ENCODE assay signal across 16 cellular contexts in the genomic region with DNA sequence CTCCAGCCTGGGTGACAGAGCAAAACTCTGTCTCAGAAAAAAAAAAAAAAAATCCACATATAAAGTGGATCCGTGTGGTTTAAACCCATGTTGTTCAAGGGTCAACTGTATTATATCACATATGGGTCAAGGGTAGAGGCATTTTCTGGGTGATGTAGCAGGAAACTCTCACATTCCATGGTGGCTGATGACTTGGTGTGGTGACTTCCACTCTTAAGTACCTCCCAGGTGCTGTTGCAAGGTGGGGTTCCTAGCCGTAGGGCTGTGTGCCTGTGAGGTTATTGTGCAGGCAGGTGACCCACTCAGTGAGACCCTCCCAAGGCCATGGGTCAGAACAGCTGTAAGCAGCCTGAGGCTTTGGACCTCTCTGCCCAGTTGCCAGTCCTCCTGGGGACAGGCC. TPM values are rescaled to one million over a fixed set of nuclear protein-coding genes. Genes with fewer than 3 reads are reported as not detected.
DNase-seq lines count a peak whose midpoint lies in the region; ATAC-seq and TF ChIP-seq lines count a peak whose summit lies in the region.
"Had no signal": no experiment of that assay in that cellular context is flagged by ENCODE, and none has a peak within 500 bp of the region (broad histone marks: within the 10 kb centered on the region; RNA-seq: fewer than 3 reads in every experiment).

No MANE protein-coding gene starts in this region.

- H3K9me3 Mint-ChIP-seq in natural killer cell, result no peaks in the 10 kb centered on the region
- H3K9me3 Mint-ChIP-seq in natural killer cell treated with Interleukin-12 subunit alpha and Interleukin-12 subunit beta and Interleukin-15 and Interleukin-18, amount 100 ng/mL, for 72 hours, result no peaks in the 10 kb centered on the region

- no peak for DNase-seq in natural killer cell
- DNase-seq in natural killer cell treated with Interleukin-12 subunit alpha and Interleukin-12 subunit beta and Interleukin-15 and Interleukin-18, amount 100 ng/mL, for 72 hours (ENCODE audit: low spot score), result no peak
- DNase-seq in M059J (ENCODE audit: low read depth), result peak; percentile 34
- DNase-seq in left colon, result no peak
- no peak for DNase-seq in central memory CD4-positive, alpha-beta T cell
- no peak for DNase-seq in T-helper 9 cell
- DNase-seq in activated CD8-positive, alpha-beta memory T cell treated with anti-CD3 and anti-CD28 coated beads, Interleukin-2, amount 50 U/mL, for 4 hours, result no peak
- DNase-seq in iPS-NIHi11 (ENCODE audit: low spot score), result no peak
- DNase-seq: DMS79; NCI-H1436; NCI-H2029; NCI-H2171; NCI-H446; NCI-H69; NK-92 treated with Interleukin-12 subunit alpha and Interleukin-12 subunit beta, amount 100 ng/mL, for 24 hours had no signal

- no peak overlapping the region for H3K4me3 Mint-ChIP-seq in natural killer cell
- no peak overlapping the region for H3K4me3 Mint-ChIP-seq in natural killer cell treated with Interleukin-12 subunit alpha and Interleukin-12 subunit beta and Interleukin-15 and Interleukin-18, amount 100 ng/mL, for 72 hours

- peaks cover 45 to 59% of the 10 kb centered on the region in 2 donors for H3K4me1 Mint-ChIP-seq in natural killer cell
- peaks cover 21 to 57% of the 10 kb centered on the region in 2 donors for H3K4me1 Mint-ChIP-seq in natural killer cell treated with Interleukin-12 subunit alpha and Interleukin-12 subunit beta and Interleukin-15 and Interleukin-18, amount 100 ng/mL, for 72 hours (ENCODE audit: low read depth in 2 of 2)

- no peaks in the 10 kb centered on the region for H3K27me3 Mint-ChIP-seq in natural killer cell (ENCODE audit: low read depth in 2 of 2)
- no peaks in the 10 kb centered on the region for H3K27me3 Mint-ChIP-seq in natural killer cell treated with Interleukin-12 subunit alpha and Interleukin-12 subunit beta and Interleukin-15 and Interleukin-18, amount 100 ng/mL, for 72 hours

- no peaks in the 10 kb centered on the region for H3K36me3 Mint-ChIP-seq in natural killer cell
- no peaks in the 10 kb centered on the region for H3K36me3 Mint-ChIP-seq in natural killer cell treated with Interleukin-12 subunit alpha and Interleukin-12 subunit beta and Interleukin-15 and Interleukin-18, amount 100 ng/mL, for 72 hours

- peak overlapping the region; percentile 88 to 93 for H3K27ac Mint-ChIP-seq in natural killer cell
- H3K27ac Mint-ChIP-seq in natural killer cell treated with Interleukin-12 subunit alpha and Interleukin-12 subunit beta and Interleukin-15 and Interleukin-18, amount 100 ng/mL, for 72 hours, result peak overlapping the region in 1 of 2 donors; percentile 97

- no peak for ATAC-seq in natural killer cell
- ATAC-seq in natural killer cell treated with Interleukin-12 subunit alpha and Interleukin-12 subunit beta and Interleukin-15 and Interleukin-18, amount 100 ng/mL, for 72 hours, result no peak
- peak; percentile 28 for ATAC-seq in left colon
- ATAC-seq: K562 had no signal

- no peak for TF ChIP-seq CTCF in natural killer cell (IDR thresholded peaks at IDR 0.05)

- intact Hi-C loops in natural killer cell (cut with micrococcal nuclease), result no loop called here
- intact Hi-C loops in left colon (cut with DNase I, micrococcal nuclease), result no loop called here

RNA-seq across cellular contexts. Expression of a gene that starts 17.0 kb away (rescaled TPM):
- 100 to 1,000 TPM in 1 of 3 donors, 10 to 100 TPM in 2; 83.3 to 105 (median 98.7) TPM for total RNA-seq in natural killer cell
- total RNA-seq in natural killer cell treated with Interleukin-12 subunit alpha and Interleukin-12 subunit beta and Interleukin-15 and Interleukin-18, amount 100 ng/mL, for 72 hours, result 10 to 100 TPM; 38.8 to 71.0 TPM
- total RNA-seq in M059J (2014; rRNA removed; shearing (Covaris generic)), result 39.9 and 58.7 TPM in 2 replicates
- 10 to 100 TPM; 39.8 to 61.9 TPM for total RNA-seq in left colon
